Comparison of ENCODE assay signal across 8 cellular contexts in genomic region chr4:77044458-77045124, GRCh38. TPM values are rescaled to one million over a fixed set of nuclear protein-coding genes. Genes with fewer than 3 reads are reported as not detected.
DNase-seq lines count a peak whose midpoint lies in the region; ATAC-seq and TF ChIP-seq lines count a peak whose summit lies in the region.

No MANE protein-coding gene starts in this region.

- no peak overlapping the region for H3K4me3 Mint-ChIP-seq in activated B cell treated with CpG ODN at 0.5 μM for 24 hours

- DNase-seq in HT1080 (ENCODE audit: low read depth) (peak; percentile 52), activated B cell treated with CpG ODN at 0.5 μM for 24 hours (no peak), left ventricle myocardium inferior (no peak), smooth muscle cell (lab: John Stamatoyannopoulos, UW; ENCODE audit: unreplicated experiment) (no peak)
- DNase-seq in stimulated activated CD4-positive, alpha-beta T cell treated with anti-CD3 and anti-CD28 coated beads, Interleukin-4, amount 100 ng/mL, for 1 hour = no peak

- POLR2A ChIA-PET in activated B cell treated with CpG ODN at 0.5 μM for 24 hours (lab: Charles Lee) = interaction anchor here (0.6 kb wide), 1 partner anchor 159 kb away, joined by 3 read pairs; no protein-coding TSS in a partner anchor

- 54% methylated on average over 4 of the region's 4 CpGs for WGBS in smooth muscle cell (ENCODE audit: low lambda C conversion rate)

- intact Hi-C loops in activated B cell treated with CpG ODN at 0.5 μM for 24 hours (cut with micrococcal nuclease) (loop anchor here (2.0 to 10.0 kb wide), 3 partner anchors 100 to 614 kb away; partner anchors contain the start of gene SEPTIN11), left ventricle myocardium inferior (cut with micrococcal nuclease) (loop anchor here (5.0 kb wide), 1 partner anchor 532 kb away; no protein-coding TSS in a partner anchor)

- H3K27me3 Mint-ChIP-seq in activated B cell treated with CpG ODN at 0.5 μM for 24 hours = no peaks in the 10 kb centered on the region

- no peak overlapping the region for H3K27ac ChIP-seq in DOHH2 (ENCODE audit: low read depth, low read length)
- H3K27ac ChIP-seq in left ventricle myocardium inferior (replicated peaks) = no peak overlapping the region
- peak overlapping the region; percentile 34 for H3K27ac ChIP-seq in smooth muscle cell (ENCODE audit: low read depth)

- ATAC-seq in activated B cell treated with CpG ODN at 0.5 μM for 24 hours (ENCODE audit: low read depth) (no peak), HG03460 (IDR thresholded peaks at IDR 0.05; ENCODE audit: unreplicated experiment) (no peak), GM21381 (IDR thresholded peaks at IDR 0.05; ENCODE audit: unreplicated experiment) (no peak)

- H3K9ac ChIP-seq in smooth muscle cell (ENCODE audit: low read depth) = no peak overlapping the region

- H3K27me3 ChIP-seq in DOHH2 (ENCODE audit: control insufficient read depth, low read length) (no peaks in the 10 kb centered on the region), left ventricle myocardium inferior (ENCODE audit: low read depth) (no peaks in the 10 kb centered on the region), smooth muscle cell (ENCODE audit: low read depth) (no peaks in the 10 kb centered on the region)

- H3K4me2 ChIP-seq in DOHH2 (ENCODE audit: low read length) (no peak overlapping the region), smooth muscle cell (no peak overlapping the region)

- H3K9me3 ChIP-seq in DOHH2 (ENCODE audit: control insufficient read depth, insufficient read depth, low read length) (no peaks in the 10 kb centered on the region), left ventricle myocardium inferior (replicated peaks) (no peaks in the 10 kb centered on the region), smooth muscle cell (replicated peaks; ENCODE audit: low read depth) (no peaks in the 10 kb centered on the region)

- no peak overlapping the region for H2AFZ ChIP-seq in smooth muscle cell (ENCODE audit: low read depth)

- H3K36me3 ChIP-seq in DOHH2 (ENCODE audit: control insufficient read depth, low read length) = peaks cover 47% of the 10 kb centered on the region
- H3K36me3 ChIP-seq in left ventricle myocardium inferior = peaks cover 34% of the 10 kb centered on the region
- no peaks in the 10 kb centered on the region for H3K36me3 ChIP-seq in smooth muscle cell (ENCODE audit: low read depth)

- peaks cover 17% of the 10 kb centered on the region for H3K4me1 Mint-ChIP-seq in activated B cell treated with CpG ODN at 0.5 μM for 24 hours

- peak; percentile 83 for TF ChIP-seq CTCF in DOHH2 (IDR thresholded peaks at IDR 0.05; ENCODE audit: low read depth, low read length, poor library complexity, severe bottlenecking)
- TF ChIP-seq CTCF in activated B cell treated with CpG ODN at 0.5 μM for 24 hours (IDR thresholded peaks at IDR 0.05) = peak; percentile 31
- peak; percentile 60 for TF ChIP-seq CTCF in left ventricle myocardium inferior (IDR thresholded peaks at IDR 0.05; ENCODE audit: borderline replicate concordance)
- peak; percentile 65 for TF ChIP-seq CTCF in smooth muscle cell (IDR thresholded peaks at IDR 0.05; ENCODE audit: borderline replicate concordance, insufficient read depth, poor library complexity, severe bottlenecking)

- H4K20me1 ChIP-seq in DOHH2 (ENCODE audit: control insufficient read depth, insufficient read depth, low read depth, low read length) (no peaks in the 10 kb centered on the region), smooth muscle cell (ENCODE audit: low read depth) (peaks cover 15% of the 10 kb centered on the region)

- H3K9me3 Mint-ChIP-seq in activated B cell treated with CpG ODN at 0.5 μM for 24 hours = no peaks in the 10 kb centered on the region

- H3K27ac Mint-ChIP-seq in activated B cell treated with CpG ODN at 0.5 μM for 24 hours = no peak overlapping the region

- H3K36me3 Mint-ChIP-seq in activated B cell treated with CpG ODN at 0.5 μM for 24 hours (ENCODE audit: low read depth) = peaks cover 40% of the 10 kb centered on the region

- H3K9me2 ChIP-seq in DOHH2 (replicated peaks; ENCODE audit: control insufficient read depth, low read length) = no peaks in the 10 kb centered on the region

- H3K4me3 ChIP-seq in DOHH2 (ENCODE audit: low read length) (no peak overlapping the region), left ventricle myocardium inferior (no peak overlapping the region), smooth muscle cell (no peak overlapping the region)

- H3K4me1 ChIP-seq in DOHH2 (ENCODE audit: control insufficient read depth, low read length) = peaks cover 10% of the 10 kb centered on the region
- peaks cover 5% of the 10 kb centered on the region for H3K4me1 ChIP-seq in left ventricle myocardium inferior
- peaks cover 5% of the 10 kb centered on the region for H3K4me1 ChIP-seq in smooth muscle cell (ENCODE audit: low read depth)

- H3K79me2 ChIP-seq in DOHH2 (ENCODE audit: control insufficient read depth, low read length) = no peaks in the 10 kb centered on the region
- H3K79me2 ChIP-seq in smooth muscle cell (ENCODE audit: low read depth) = no peaks in the 10 kb centered on the region

- CTCF ChIA-PET in activated B cell treated with CpG ODN at 0.5 μM for 24 hours (lab: Charles Lee) = interaction anchor here (0.9 to 4.8 kb wide), 13 partner anchors 12 to 1147 kb away, joined by 3 to 55 read pairs (median 4); no protein-coding TSS in a partner anchor

- H3F3A ChIP-seq in DOHH2 (ENCODE audit: control insufficient read depth, insufficient read depth) (peaks cover 45% of the 10 kb centered on the region), smooth muscle cell (ENCODE audit: low read depth) (peaks cover 40% of the 10 kb centered on the region)

RNA-seq across cellular contexts. Expression of gene CCNI, which starts 31.2 kb away (rescaled TPM):
- total RNA-seq in HT1080 (2014; rRNA removed; shearing (Covaris generic)) = 83.8 and 108 TPM in 2 replicates
- 252 and 311 TPM in 2 replicates for polyA plus RNA-seq in HT1080 (2015; cell fraction: cytosol; rRNA removed)
- polyA plus RNA-seq in HT1080 (2015; cell fraction: nucleus; rRNA removed) = 69.4 and 71.5 TPM in 2 replicates
- total RNA-seq in activated B cell treated with CpG ODN at 0.5 μM for 24 hours (237 and 246 TPM in 2 replicates), left ventricle myocardium inferior (344 TPM), smooth muscle cell (222 and 245 TPM in 2 replicates)
- polyA plus RNA-seq in smooth muscle cell = 205 and 230 TPM in 2 replicates

Comparison
In these comparisons a context has a peak if more than half of its experiments do, and no peak if none do; other contexts are left out.
1. CTCF ChIP-seq: peak in every context shown above with its lines; median percentile 83 in DOHH2; 65 in smooth muscle cell; 60 in left ventricle myocardium inferior; 31 in activated B cell treated with CpG ODN at 0.5 μM for 24 hours.